ENCODE assay signal across 9 cellular contexts in genomic region chr13:114124921-114125320, GRCh38. TPM values are rescaled to one million over a fixed set of nuclear protein-coding genes. Genes with fewer than 3 reads are reported as not detected.
DNase-seq lines count a peak whose midpoint lies in the region; ATAC-seq and TF ChIP-seq lines count a peak whose summit lies in the region.
"Had no signal": no experiment of that assay in that cellular context is flagged by ENCODE, and none has a peak within 500 bp of the region (broad histone marks: within the 10 kb centered on the region; RNA-seq: fewer than 3 reads in every experiment).

No MANE protein-coding gene starts in this region.

- H3K9me3 Mint-ChIP-seq in stimulated activated naive CD8-positive, alpha-beta T cell treated with anti-CD3 and anti-CD28 coated beads, Interleukin-15, amount 100 ng/mL, for 72 hours, result peaks cover 10 to 18% of the 10 kb centered on the region in 2 donors

- DNase-seq in activated gamma-delta T cell treated with Interleukin-2 at 50 U/mL for 16 hours (peak; percentile 67), activated gamma-delta T cell (lab: John Stamatoyannopoulos, UW) (no peak), fibroblast of the aortic adventitia (ENCODE audit: low read depth) (peak; percentile 62), Kasumi-1 (lab: John Stamatoyannopoulos, UW) (no peak), GOT3 (lab: John Stamatoyannopoulos, UW) (no peak), AML-193 (lab: John Stamatoyannopoulos, UW) (no peak)
- DNase-seq in activated CD8-positive, alpha-beta memory T cell treated with anti-CD3 and anti-CD28 coated beads, Interleukin-2, amount 50 U/mL, for 48 hours, result peak; percentile 78
- DNase-seq in stimulated activated naive CD8-positive, alpha-beta T cell treated with anti-CD3 and anti-CD28 coated beads, Interleukin-15, amount 100 ng/mL, for 72 hours, result peak; percentile 75 to 89

- H3K4me3 ChIP-seq in fibroblast of the aortic adventitia (ENCODE audit: low read depth, low read length), result no peak overlapping the region
- H3K4me3 ChIP-seq: A549 had no signal

- H3K27ac Mint-ChIP-seq in stimulated activated naive CD8-positive, alpha-beta T cell treated with anti-CD3 and anti-CD28 coated beads, Interleukin-15, amount 100 ng/mL, for 72 hours, result peak overlapping the region; percentile 93 to 94

- no peak for TF ChIP-seq CTCF in fibroblast of the aortic adventitia (IDR thresholded peaks at IDR 0.05; ENCODE audit: insufficient read depth, low read length)

- peak overlapping the region; percentile 68 to 78 for H3K4me3 Mint-ChIP-seq in stimulated activated naive CD8-positive, alpha-beta T cell treated with anti-CD3 and anti-CD28 coated beads, Interleukin-15, amount 100 ng/mL, for 72 hours

- H3K27me3 Mint-ChIP-seq in stimulated activated naive CD8-positive, alpha-beta T cell treated with anti-CD3 and anti-CD28 coated beads, Interleukin-15, amount 100 ng/mL, for 72 hours, result no peaks in the 10 kb centered on the region

- H3K4me1 Mint-ChIP-seq in stimulated activated naive CD8-positive, alpha-beta T cell treated with anti-CD3 and anti-CD28 coated beads, Interleukin-15, amount 100 ng/mL, for 72 hours, result peaks cover 97% of the 10 kb centered on the region

- peak; percentile 78 for ATAC-seq in stimulated activated naive CD8-positive, alpha-beta T cell treated with anti-CD3 and anti-CD28 coated beads, Interleukin-15, amount 100 ng/mL, for 72 hours
- ATAC-seq: A549 had no signal

RNA-seq across cellular contexts. Expression of gene RASA3, which starts 7.5 kb away (rescaled TPM):
- 14.0 and 36.1 TPM in 2 replicates for total RNA-seq in fibroblast of the aortic adventitia (ENCODE audit: low replicate concordance)

RNA-seq across cellular contexts. Expression of gene CFAP97D2, which starts 54.1 kb away (rescaled TPM):
- not detected in 2 replicates for total RNA-seq in fibroblast of the aortic adventitia (ENCODE audit: low replicate concordance)

Comparison
In these comparisons a context has a peak if more than half of its experiments do, and no peak if none do; other contexts are left out.
1. DNase-seq: peak in activated gamma-delta T cell treated with Interleukin-2 at 50 U/mL for 16 hours (single experiment), activated CD8-positive, alpha-beta memory T cell treated with anti-CD3 and anti-CD28 coated beads, Interleukin-2, amount 50 U/mL, for 48 hours (single experiment), fibroblast of the aortic adventitia (single experiment) and stimulated activated naive CD8-positive, alpha-beta T cell treated with anti-CD3 and anti-CD28 coated beads, Interleukin-15, amount 100 ng/mL, for 72 hours (2 of 2); none in activated gamma-delta T cell (single experiment), Kasumi-1 (0 of 2), GOT3 (single experiment) and AML-193 (0 of 2).